In genomic region chr16:19757762-19758595, GRCh38 we compare ENCODE assay signal across 11 cellular contexts. TPM values are rescaled to one million over a fixed set of nuclear protein-coding genes. Genes with fewer than 3 reads are reported as not detected.
DNase-seq lines count a peak whose midpoint lies in the region; ATAC-seq, FAIRE-seq and TF ChIP-seq lines count a peak whose summit lies in the region.
"Had no signal": no experiment of that assay in that cellular context is flagged by ENCODE, and none has a peak within 500 bp of the region (broad histone marks: within the 10 kb centered on the region; RNA-seq: fewer than 3 reads in every experiment).

No MANE protein-coding gene starts in this region.

- H3K9me3 Mint-ChIP-seq in MCF 10A (ENCODE audit: unreplicated experiment), result no peaks in the 10 kb centered on the region
- no peaks in the 10 kb centered on the region for H3K9me3 Mint-ChIP-seq in type B pancreatic cell

- H3K27me3 ChIP-seq in breast epithelium, result no peaks in the 10 kb centered on the region
- H3K27me3 ChIP-seq in mammary epithelial cell (ENCODE audit: insufficient read depth, low read length), result no peaks in the 10 kb centered on the region
- no peaks in the 10 kb centered on the region for H3K27me3 ChIP-seq in keratinocyte (ENCODE audit: control insufficient read depth, extremely low read depth, insufficient read depth, low read length)
- H3K27me3 ChIP-seq in esophagus muscularis mucosa, result no peaks in the 10 kb centered on the region
- H3K27me3 ChIP-seq: upper lobe of left lung had no signal

- FAIRE-seq in keratinocyte (lab: Jason Lieb, UNC), result peak; percentile 56
- FAIRE-seq: K562 had no signal

- DNase-seq in breast epithelium (ENCODE audit: low spot score in 2 of 2) (no peak), MCF 10A (ENCODE audit: unreplicated experiment) (no peak), mammary epithelial cell (peak; percentile 81), keratinocyte (ENCODE audit: low read depth, low spot score) (no peak), type B pancreatic cell (ENCODE audit: extremely low spot score, unreplicated experiment) (no peak), dermis blood vessel endothelial cell (no peak), esophagus muscularis mucosa (ENCODE audit: extremely low spot score) (no peak)
- DNase-seq: NCI-H524, upper lobe of left lung had no signal

- POLR2A ChIA-PET in MCF 10A (lab: Yijun Ruan, JAX), result interaction anchor here (0.7 kb wide), 1 partner anchor 45 kb away, joined by 3 read pairs; no protein-coding TSS in a partner anchor

- peaks cover 7% of the 10 kb centered on the region for H3K4me1 Mint-ChIP-seq in MCF 10A (ENCODE audit: insufficient read depth, unreplicated experiment)
- peaks cover 5% of the 10 kb centered on the region for H3K4me1 Mint-ChIP-seq in type B pancreatic cell (ENCODE audit: unreplicated experiment)

- H3K4me1 ChIP-seq in breast epithelium (no peaks in the 10 kb centered on the region), mammary epithelial cell (ENCODE audit: insufficient read depth, low read length) (peaks cover 19% of the 10 kb centered on the region), keratinocyte (ENCODE audit: control insufficient read depth, extremely low read depth, insufficient read depth, low read length) (peaks cover 21% of the 10 kb centered on the region), esophagus muscularis mucosa (peaks cover 0 to 23% (median 8%) of the 10 kb centered on the region in 4 donors)

- no peak overlapping the region for H3K4me3 ChIP-seq in breast epithelium
- peak overlapping the region in 2 of 3 experiments; percentile 21 to 33 for H3K4me3 ChIP-seq in mammary epithelial cell (replicated peaks in 1 of 3; ENCODE audit: insufficient read depth in 1 of 3, low read depth in 2 of 3, low read length in 3 of 3)
- H3K4me3 ChIP-seq in keratinocyte (ENCODE audit: control insufficient read depth in 2 of 3, extremely low read depth in 1 of 3, insufficient read depth in 2 of 3, low read depth in 1 of 3, low read length in 3 of 3), result peak overlapping the region in 1 of 3 experiments; percentile 32
- no peak overlapping the region for H3K4me3 ChIP-seq in esophagus muscularis mucosa
- H3K4me3 ChIP-seq: K562, upper lobe of left lung had no signal

- no TSS peak for BruUV-seq in MCF 10A (replicated peaks; lab: Mats Ljungman, UMichigan)
- BruUV-seq in mammary epithelial cell (replicated peaks; lab: Mats Ljungman, UMichigan), result no TSS peak

- H3K27me3 Mint-ChIP-seq in MCF 10A (ENCODE audit: insufficient read depth, unreplicated experiment), result no peaks in the 10 kb centered on the region
- no peaks in the 10 kb centered on the region for H3K27me3 Mint-ChIP-seq in type B pancreatic cell

- intact Hi-C loops in breast epithelium (cut with DNase I; ENCODE audit: low total_unique reads) (no loop called here), MCF 10A (cut with micrococcal nuclease) (no loop called here), mammary epithelial cell (cut with micrococcal nuclease) (no loop called here), esophagus muscularis mucosa (cut with DNase I) (no loop called here)

- WGBS in mammary epithelial cell (ENCODE audit: low coverage, missing lambda C conversion rate), result 6% methylated on average over 8 of the region's 8 CpGs
- WGBS in esophagus muscularis mucosa, result 61% methylated on average over 8 of the region's 8 CpGs

- H4K20me1 ChIP-seq in mammary epithelial cell (ENCODE audit: insufficient read depth, low read length) (no peaks in the 10 kb centered on the region), keratinocyte (ENCODE audit: control insufficient read depth, extremely low read depth, insufficient read depth, low read length) (no peaks in the 10 kb centered on the region)

- H3K79me2 ChIP-seq in mammary epithelial cell (ENCODE audit: insufficient read depth, low read length) (no peaks in the 10 kb centered on the region), keratinocyte (ENCODE audit: control insufficient read depth, insufficient read depth, low read length) (no peaks in the 10 kb centered on the region)

- H3K27ac Mint-ChIP-seq in MCF 10A (ENCODE audit: low read depth, unreplicated experiment) (no peak overlapping the region), type B pancreatic cell (peak overlapping the region; percentile 3)

- H3K36me3 ChIP-seq in breast epithelium (no peaks in the 10 kb centered on the region), mammary epithelial cell (ENCODE audit: insufficient read depth, low read length) (no peaks in the 10 kb centered on the region), keratinocyte (ENCODE audit: control insufficient read depth in 2 of 2, extremely low read depth in 1 of 2, insufficient read depth in 2 of 2, low read length in 2 of 2) (no peaks in the 10 kb centered on the region), esophagus muscularis mucosa (no peaks in the 10 kb centered on the region)
- H3K36me3 ChIP-seq: upper lobe of left lung had no signal

- TF ChIP-seq POLR2A in breast epithelium (IDR thresholded peaks at IDR 0.05) (no peak), esophagus muscularis mucosa (IDR thresholded peaks at IDR 0.05; ENCODE audit: low read depth) (no peak)

- dilution Hi-C loops in mammary epithelial cell (cut with HindIII; ENCODE audit: low sequenced_read_pairs), result no loop called here
- dilution Hi-C loops in keratinocyte (cut with MboI; ENCODE audit: extremely low pct_ligation_motif_present, low sequenced_read_pairs), result no loop called here

- H3K9ac ChIP-seq in mammary epithelial cell (ENCODE audit: insufficient read depth, low read length) (peak overlapping the region; percentile 35), keratinocyte (ENCODE audit: control insufficient read depth, extremely low read depth, insufficient read depth, low read length) (no peak overlapping the region)

- no peaks in the 10 kb centered on the region for H3K9me1 ChIP-seq in keratinocyte (ENCODE audit: control insufficient read depth, extremely low read depth, insufficient read depth, low read length)

- CTCF ChIA-PET in MCF 10A (lab: Yijun Ruan, JAX), result no interaction called here
- CTCF ChIA-PET in mammary epithelial cell (lab: Charles Lee; ENCODE audit: low non-redundant PET), result no interaction called here

- in situ Hi-C loops in mammary epithelial cell (cut with MboI; ENCODE audit: low sequenced_read_pairs in 2 of 2), result no loop called here

- H3K9me3 ChIP-seq in breast epithelium, result no peaks in the 10 kb centered on the region
- H3K9me3 ChIP-seq in mammary epithelial cell (replicated peaks; ENCODE audit: insufficient read depth, low read length), result no peaks in the 10 kb centered on the region
- H3K9me3 ChIP-seq in keratinocyte (ENCODE audit: control insufficient read depth, low read depth, low read length), result no peaks in the 10 kb centered on the region
- H3K9me3 ChIP-seq in esophagus muscularis mucosa, result no peaks in the 10 kb centered on the region
- H3K9me3 ChIP-seq: upper lobe of left lung had no signal

- no peaks in the 10 kb centered on the region for H3K36me3 Mint-ChIP-seq in MCF 10A (ENCODE audit: insufficient read depth, unreplicated experiment)
- H3K36me3 Mint-ChIP-seq in type B pancreatic cell, result peaks cover 3% of the 10 kb centered on the region

- no peak for TF ChIP-seq CTCF in breast epithelium (IDR thresholded peaks at IDR 0.05)
- no peak for TF ChIP-seq CTCF in MCF 10A (IDR thresholded peaks at IDR 0.05; ENCODE audit: unreplicated experiment)
- TF ChIP-seq CTCF in mammary epithelial cell (conservative IDR thresholded peaks at IDR 0.05 in 1 of 2, IDR thresholded peaks at IDR 0.05 in 1 of 2; ENCODE audit: extremely low read depth in 1 of 2, insufficient read depth in 1 of 2, low read depth in 1 of 2, low read length in 2 of 2), result no peak
- TF ChIP-seq CTCF in keratinocyte (optimal IDR thresholded peaks at IDR 0.05 in 1 of 3, IDR thresholded peaks at IDR 0.05 in 1 of 3, conservative IDR thresholded peaks at IDR 0.05 in 1 of 3; ENCODE audit: extremely low read depth in 1 of 3, insufficient read depth in 2 of 3, low read length in 3 of 3), result no peak
- TF ChIP-seq CTCF in type B pancreatic cell (conservative IDR thresholded peaks at IDR 0.05), result no peak
- TF ChIP-seq CTCF in esophagus muscularis mucosa (IDR thresholded peaks at IDR 0.05), result no peak

- peak overlapping the region; percentile 75 for H3K4me2 ChIP-seq in mammary epithelial cell (ENCODE audit: insufficient read depth, low read depth, low read length)
- peak overlapping the region; percentile 52 for H3K4me2 ChIP-seq in keratinocyte (ENCODE audit: control insufficient read depth, extremely low read depth, insufficient read depth, low read depth, low read length)

- H3K27ac ChIP-seq in breast epithelium, result peak overlapping the region; percentile 54 to 66
- H3K27ac ChIP-seq in mammary epithelial cell (ENCODE audit: insufficient read depth, low read depth, low read length), result peak overlapping the region; percentile 68
- no peak overlapping the region for H3K27ac ChIP-seq in keratinocyte (ENCODE audit: control insufficient read depth, insufficient read depth, low read length)
- no peak overlapping the region for H3K27ac ChIP-seq in esophagus muscularis mucosa (replicated peaks in 1 of 4)
- H3K27ac ChIP-seq: upper lobe of left lung had no signal

- H2AFZ ChIP-seq in mammary epithelial cell (ENCODE audit: low read depth, low read length) (peak overlapping the region; percentile 71), keratinocyte (ENCODE audit: control insufficient read depth, low read length) (peak overlapping the region; percentile 66)

- ATAC-seq in HG03439 (IDR thresholded peaks at IDR 0.05; ENCODE audit: unreplicated experiment), result no peak
- ATAC-seq: K562 had no signal

- H3K4me3 Mint-ChIP-seq in MCF 10A (ENCODE audit: unreplicated experiment) (no peak overlapping the region), type B pancreatic cell (peak overlapping the region; percentile 1)

- TF ChIP-seq EP300 in esophagus muscularis mucosa (IDR thresholded peaks at IDR 0.05), result no peak

RNA-seq across cellular contexts. Expression of gene IQCK, which starts 39.9 kb away (rescaled TPM):
- total RNA-seq in breast epithelium (10 to 100 TPM; 25.9 to 63.8 (median 34.7) TPM), MCF 10A (2022) (5.9 and 8.4 TPM in 2 replicates), mammary epithelial cell (10 to 100 TPM in 1 of 2 donors, 1 to 10 TPM in 1; 5.8 to 11.0 TPM), type B pancreatic cell (ENCODE audit: low replicate concordance) (11.8 and 23.0 TPM in 2 replicates), dermis blood vessel endothelial cell (10.5 and 16.7 TPM in 2 replicates), esophagus muscularis mucosa (10 to 100 TPM in 1 of 4 donors, 1 to 10 TPM in 3; 7.4 to 10.4 (median 8.6) TPM)
- polyA plus RNA-seq in mammary epithelial cell (6.1 TPM), keratinocyte (7.1 to 9.7 TPM (median 9.6 TPM) in 3 replicates)
- polyA minus RNA-seq in mammary epithelial cell (20.5 TPM), keratinocyte (0.62 to 10.9 TPM (median 7.4 TPM) in 3 replicates)
- polyA plus RNA-seq in keratinocyte (2011; ENCODE audit: low read depth), result 2.6 TPM
- 8.4 and 13.0 TPM in 2 replicates for polyA plus RNA-seq in keratinocyte (2011; cell fraction: cytosol; rRNA removed)
- polyA plus RNA-seq in keratinocyte (2011; cell fraction: nucleus; rRNA removed), result 11.2 and 12.5 TPM in 2 replicates
- 3.4 and 6.4 TPM in 2 replicates for polyA plus RNA-seq in keratinocyte (2012; ENCODE audit: low replicate concordance)
- 4.8 TPM for polyA minus RNA-seq in keratinocyte (2011; cell fraction: cytosol; rRNA and poly(A)+ RNA removed)
- polyA minus RNA-seq in keratinocyte (2011; cell fraction: nucleus; rRNA and poly(A)+ RNA removed), result 5.4 and 7.8 TPM in 2 replicates

RNA-seq across cellular contexts. Expression of gene KNOP1, which starts 40.0 kb away (rescaled TPM):
- total RNA-seq in breast epithelium (10 to 100 TPM; 12.3 to 15.4 (median 13.0) TPM), MCF 10A (2022) (22.3 and 24.5 TPM in 2 replicates), mammary epithelial cell (10 to 100 TPM in 1 of 2 donors, 1 to 10 TPM in 1; 7.8 to 31.3 TPM), type B pancreatic cell (ENCODE audit: low replicate concordance) (44.1 and 54.9 TPM in 2 replicates), dermis blood vessel endothelial cell (15.8 and 16.3 TPM in 2 replicates), esophagus muscularis mucosa (1 to 10 TPM; 7.3 to 9.9 (median 9.1) TPM)
- polyA plus RNA-seq in mammary epithelial cell (11.6 TPM), keratinocyte (13.6 to 19.8 TPM (median 16.8 TPM) in 3 replicates)
- polyA minus RNA-seq in mammary epithelial cell (16.1 TPM), keratinocyte (4.8 to 9.1 TPM (median 8.5 TPM) in 3 replicates)
- 54.8 TPM for polyA plus RNA-seq in keratinocyte (2011; ENCODE audit: low read depth)
- polyA plus RNA-seq in keratinocyte (2011; cell fraction: cytosol; rRNA removed), result 15.2 and 16.5 TPM in 2 replicates
- polyA plus RNA-seq in keratinocyte (2011; cell fraction: nucleus; rRNA removed), result 15.9 and 18.2 TPM in 2 replicates
- 27.2 and 31.7 TPM in 2 replicates for polyA plus RNA-seq in keratinocyte (2012; ENCODE audit: low replicate concordance)
- 4.4 TPM for polyA minus RNA-seq in keratinocyte (2011; cell fraction: cytosol; rRNA and poly(A)+ RNA removed)
- polyA minus RNA-seq in keratinocyte (2011; cell fraction: nucleus; rRNA and poly(A)+ RNA removed), result 3.4 and 5.9 TPM in 2 replicates

Comparison
In these comparisons a context has a peak if more than half of its experiments do, and no peak if none do; other contexts are left out.
1. H3K4me3 ChIP-seq: peak in mammary epithelial cell (2 of 3); none in breast epithelium (0 of 3) and esophagus muscularis mucosa (0 of 4).
2. H3K27ac ChIP-seq: peak in breast epithelium (2 of 2) and mammary epithelial cell (single experiment); none in keratinocyte (single experiment) and esophagus muscularis mucosa (0 of 4).